Comparison of ENCODE assay signal across 8 cellular contexts in genomic region chr15:60479361-60479684, GRCh38. TPM values are rescaled to one million over a fixed set of nuclear protein-coding genes. Genes with fewer than 3 reads are reported as not detected.
DNase-seq lines count a peak whose midpoint lies in the region; ATAC-seq, FAIRE-seq and TF ChIP-seq lines count a peak whose summit lies in the region.

No MANE protein-coding gene starts in this region.

- H3K27ac ChIP-seq in KMS-11 (peak overlapping the region; percentile 92), coronary artery (peak overlapping the region; percentile 85 to 95)

- ATAC-seq in naive B cell (ENCODE audit: low read depth in 2 of 2) (no peak), HG03354 (IDR thresholded peaks at IDR 0.05; ENCODE audit: poor library complexity, severe bottlenecking, unreplicated experiment) (no peak), HG03139 (IDR thresholded peaks at IDR 0.05; ENCODE audit: unreplicated experiment) (no peak), HG03175 (IDR thresholded peaks at IDR 0.05; ENCODE audit: unreplicated experiment) (no peak)

- H3K4me3 Mint-ChIP-seq in naive B cell, result peak overlapping the region; percentile 94 to 99 (median 98)

- no peak for TF ChIP-seq CTCF in KMS-11 (conservative IDR thresholded peaks at IDR 0.05; ENCODE audit: low read depth, low read length)
- no peak for TF ChIP-seq CTCF in coronary artery (IDR thresholded peaks at IDR 0.05)

- peak; percentile 26 for FAIRE-seq in GM12891 (lab: Jason Lieb, UNC)

- DNase-seq in GM12891 (ENCODE audit: insufficient read length, low spot score) (no peak), coronary artery (ENCODE audit: low spot score) (no peak), naive B cell (no peak), EL (no peak)

- H3K4me1 Mint-ChIP-seq in naive B cell, result peaks cover 42 to 52% (median 43%) of the 10 kb centered on the region in 3 donors

- no peaks in the 10 kb centered on the region for H3K9me3 Mint-ChIP-seq in naive B cell

- H3K27me3 Mint-ChIP-seq in naive B cell, result no peaks in the 10 kb centered on the region

- H3K4me2 ChIP-seq in KMS-11, result peak overlapping the region; percentile 75

- no peaks in the 10 kb centered on the region for H4K20me1 ChIP-seq in KMS-11 (ENCODE audit: insufficient read depth)

- peaks cover 52% of the 10 kb centered on the region for H3K4me1 ChIP-seq in KMS-11 (ENCODE audit: low read depth, poor library complexity, severe bottlenecking)

- peaks cover 28% of the 10 kb centered on the region for H3K79me2 ChIP-seq in KMS-11 (ENCODE audit: insufficient read depth, low read depth)

- H3K27ac Mint-ChIP-seq in naive B cell, result peak overlapping the region; percentile 98 to 100 (median 99)

- peaks cover 10 to 12% of the 10 kb centered on the region in 2 donors for H3K36me3 Mint-ChIP-seq in naive B cell

- H3K4me3 ChIP-seq in KMS-11 (IDR thresholded peaks at IDR 0.05; ENCODE audit: insufficient read depth, low read depth, low read length) (no peak overlapping the region), coronary artery (peak overlapping the region; percentile 86)

- no peaks in the 10 kb centered on the region for H3K27me3 ChIP-seq in KMS-11 (ENCODE audit: insufficient read depth, low read depth)

- no peaks in the 10 kb centered on the region for H3K36me3 ChIP-seq in KMS-11 (ENCODE audit: insufficient read depth)

- peak overlapping the region; percentile 96 for H3K9ac ChIP-seq in KMS-11

- peak overlapping the region; percentile 69 for H2AFZ ChIP-seq in KMS-11 (ENCODE audit: low read depth)

- TF ChIP-seq POLR2A in GM12891 (IDR thresholded peaks at IDR 0.05; ENCODE audit: low read depth, low read length), result no peak

TF ChIP-seq in GM12891, 5 proteins besides CTCF, POLR2A, EP300 and RAD21:
- TF ChIP-seq TAF1 (IDR thresholded peaks at IDR 0.05; ENCODE audit: low read depth, low read length) (no peak), POU2F2 (IDR thresholded peaks at IDR 0.05; ENCODE audit: low read depth, low read length) (no peak), SPI1 (IDR thresholded peaks at IDR 0.05; ENCODE audit: low read depth, low read length) (no peak), POLR2AphosphoS5 (IDR thresholded peaks at IDR 0.05; ENCODE audit: low read depth, low read length) (no peak), PAX5 (IDR thresholded peaks at IDR 0.05; ENCODE audit: insufficient read depth, low read length, severe bottlenecking) (no peak)
TF ChIP-seq in GM12891: peak in this region for 0.

RNA-seq across cellular contexts. Expression of gene ICE2, which starts 0.4 kb away (rescaled TPM):
- polyA plus RNA-seq in GM12891 (2012; ENCODE audit: low read depth, missing spikeins), result 16.5 TPM
- 10 to 100 TPM; 25.0 to 56.8 (median 50.0) TPM for polyA plus RNA-seq in naive B cell (ENCODE audit: low read depth in 6 of 6)
